3 cellular contexts compared by ENCODE assay signal in the genomic region with DNA sequence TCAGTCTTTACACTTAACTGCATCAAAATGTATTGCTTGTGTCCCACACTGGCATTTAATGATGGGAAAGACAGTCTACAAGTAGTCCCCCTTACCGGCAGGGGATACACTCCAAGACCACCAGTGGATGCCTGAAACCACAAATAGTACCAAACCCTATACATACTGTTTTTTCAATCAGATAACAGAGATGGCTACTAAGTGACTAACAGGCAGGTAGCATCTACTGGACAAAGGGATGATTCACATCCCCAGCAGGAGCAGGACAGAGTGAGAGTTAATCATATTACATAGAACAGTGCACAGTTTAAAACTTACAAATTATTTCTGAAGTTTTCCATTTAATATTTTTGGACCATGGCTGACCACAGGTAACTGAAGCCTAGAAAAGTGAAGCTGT.
A peak's percentile ranks its signal among the peaks of the same experiment; 100 is the strongest.
TF ChIP-seq lines count a peak whose summit lies in the region.

No MANE protein-coding gene starts in this region.

TF ChIP-seq in HepG2, 621 proteins besides CTCF, POLR2A, EP300 and RAD21:
- TF ChIP-seq, protein P1, sequence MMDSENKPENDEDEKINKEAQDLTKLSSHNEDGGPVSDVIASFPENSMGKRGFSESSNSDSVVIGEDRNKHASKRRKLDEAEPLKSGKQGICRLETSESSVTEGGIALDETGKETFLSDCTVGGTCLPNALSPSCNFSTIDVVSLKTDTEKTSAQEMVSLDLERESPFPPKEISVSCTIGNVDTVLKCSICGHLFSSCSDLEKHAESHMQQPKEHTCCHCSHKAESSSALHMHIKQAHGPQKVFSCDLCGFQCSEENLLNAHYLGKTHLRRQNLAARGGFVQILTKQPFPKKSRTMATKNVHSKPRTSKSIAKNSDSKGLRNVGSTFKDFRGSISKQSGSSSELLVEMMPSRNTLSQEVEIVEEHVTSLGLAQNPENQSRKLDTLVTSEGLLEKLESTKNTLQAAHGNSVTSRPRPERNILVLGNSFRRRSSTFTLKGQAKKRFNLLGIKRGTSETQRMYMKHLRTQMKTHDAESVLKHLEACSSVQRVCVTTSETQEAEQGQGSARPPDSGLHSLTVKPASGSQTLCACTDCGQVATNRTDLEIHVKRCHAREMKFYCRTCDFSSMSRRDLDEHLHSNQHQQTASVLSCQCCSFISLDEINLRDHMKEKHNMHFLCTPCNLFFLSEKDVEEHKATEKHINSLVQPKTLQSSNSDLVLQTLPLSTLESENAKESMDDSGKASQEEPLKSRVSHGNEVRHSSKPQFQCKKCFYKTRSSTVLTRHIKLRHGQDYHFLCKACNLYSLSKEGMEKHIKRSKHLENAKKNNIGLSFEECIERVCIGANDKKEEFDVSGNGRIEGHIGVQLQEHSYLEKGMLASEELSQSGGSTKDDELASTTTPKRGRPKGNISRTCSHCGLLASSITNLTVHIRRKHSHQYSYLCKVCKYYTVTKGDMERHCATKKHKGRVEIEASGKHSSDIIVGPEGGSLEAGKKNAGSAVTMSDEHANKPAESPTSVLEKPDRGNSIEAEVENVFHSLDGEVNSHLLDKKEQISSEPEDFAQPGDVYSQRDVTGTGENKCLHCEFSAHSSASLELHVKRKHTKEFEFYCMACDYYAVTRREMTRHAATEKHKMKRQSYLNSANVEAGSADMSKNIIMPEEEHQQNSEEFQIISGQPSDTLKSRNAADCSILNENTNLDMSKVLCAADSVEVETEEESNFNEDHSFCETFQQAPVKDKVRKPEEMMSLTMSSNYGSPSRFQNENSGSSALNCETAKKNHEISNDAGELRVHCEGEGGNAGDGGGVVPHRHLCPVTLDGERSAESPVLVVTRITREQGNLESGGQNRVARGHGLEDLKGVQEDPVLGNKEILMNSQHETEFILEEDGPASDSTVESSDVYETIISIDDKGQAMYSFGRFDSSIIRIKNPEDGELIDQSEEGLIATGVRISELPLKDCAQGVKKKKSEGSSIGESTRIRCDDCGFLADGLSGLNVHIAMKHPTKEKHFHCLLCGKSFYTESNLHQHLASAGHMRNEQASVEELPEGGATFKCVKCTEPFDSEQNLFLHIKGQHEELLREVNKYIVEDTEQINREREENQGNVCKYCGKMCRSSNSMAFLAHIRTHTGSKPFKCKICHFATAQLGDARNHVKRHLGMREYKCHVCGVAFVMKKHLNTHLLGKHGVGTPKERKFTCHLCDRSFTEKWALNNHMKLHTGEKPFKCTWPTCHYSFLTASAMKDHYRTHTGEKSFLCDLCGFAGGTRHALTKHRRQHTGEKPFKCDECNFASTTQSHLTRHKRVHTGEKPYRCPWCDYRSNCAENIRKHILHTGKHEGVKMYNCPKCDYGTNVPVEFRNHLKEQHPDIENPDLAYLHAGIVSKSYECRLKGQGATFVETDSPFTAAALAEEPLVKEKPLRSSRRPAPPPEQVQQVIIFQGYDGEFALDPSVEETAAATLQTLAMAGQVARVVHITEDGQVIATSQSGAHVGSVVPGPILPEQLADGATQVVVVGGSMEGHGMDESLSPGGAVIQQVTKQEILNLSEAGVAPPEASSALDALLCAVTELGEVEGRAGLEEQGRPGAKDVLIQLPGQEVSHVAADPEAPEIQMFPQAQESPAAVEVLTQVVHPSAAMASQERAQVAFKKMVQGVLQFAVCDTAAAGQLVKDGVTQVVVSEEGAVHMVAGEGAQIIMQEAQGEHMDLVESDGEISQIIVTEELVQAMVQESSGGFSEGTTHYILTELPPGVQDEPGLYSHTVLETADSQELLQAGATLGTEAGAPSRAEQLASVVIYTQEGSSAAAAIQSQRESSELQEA (CRISPR knock-in tag; IDR thresholded peaks at IDR 0.05; ENCODE audit: not compliant biosample characterization), result no peak
- no peak for TF ChIP-seq ZNF674 (CRISPR knock-in tag; IDR thresholded peaks at IDR 0.05; ENCODE audit: low read depth)

TF ChIP-seq in SK-N-SH treated with all-trans-retinoic acid at 6 μM for 48 hours, 23 proteins besides CTCF, POLR2A, EP300 and RAD21:
- TF ChIP-seq ZC3H10 (CRISPR knock-in tag; IDR thresholded peaks at IDR 0.05) (no peak), TCF4 (CRISPR knock-in tag; IDR thresholded peaks at IDR 0.05; ENCODE audit: borderline replicate concordance) (no peak), ZFP3 (CRISPR knock-in tag; IDR thresholded peaks at IDR 0.05) (no peak), GLIS3 (CRISPR knock-in tag; IDR thresholded peaks at IDR 0.05) (no peak), BACH2 (CRISPR knock-in tag; IDR thresholded peaks at IDR 0.05; ENCODE audit: borderline replicate concordance) (no peak), PPARA (CRISPR knock-in tag; IDR thresholded peaks at IDR 0.05; ENCODE audit: borderline replicate concordance) (no peak), TOX (CRISPR knock-in tag; IDR thresholded peaks at IDR 0.05; ENCODE audit: borderline replicate concordance) (no peak), ZNF70 (CRISPR knock-in tag; IDR thresholded peaks at IDR 0.05) (no peak)
- TF ChIP-seq, protein P2, sequence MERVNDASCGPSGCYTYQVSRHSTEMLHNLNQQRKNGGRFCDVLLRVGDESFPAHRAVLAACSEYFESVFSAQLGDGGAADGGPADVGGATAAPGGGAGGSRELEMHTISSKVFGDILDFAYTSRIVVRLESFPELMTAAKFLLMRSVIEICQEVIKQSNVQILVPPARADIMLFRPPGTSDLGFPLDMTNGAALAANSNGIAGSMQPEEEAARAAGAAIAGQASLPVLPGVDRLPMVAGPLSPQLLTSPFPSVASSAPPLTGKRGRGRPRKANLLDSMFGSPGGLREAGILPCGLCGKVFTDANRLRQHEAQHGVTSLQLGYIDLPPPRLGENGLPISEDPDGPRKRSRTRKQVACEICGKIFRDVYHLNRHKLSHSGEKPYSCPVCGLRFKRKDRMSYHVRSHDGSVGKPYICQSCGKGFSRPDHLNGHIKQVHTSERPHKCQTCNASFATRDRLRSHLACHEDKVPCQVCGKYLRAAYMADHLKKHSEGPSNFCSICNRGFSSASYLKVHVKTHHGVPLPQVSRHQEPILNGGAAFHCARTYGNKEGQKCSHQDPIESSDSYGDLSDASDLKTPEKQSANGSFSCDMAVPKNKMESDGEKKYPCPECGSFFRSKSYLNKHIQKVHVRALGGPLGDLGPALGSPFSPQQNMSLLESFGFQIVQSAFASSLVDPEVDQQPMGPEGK (CRISPR knock-in tag; IDR thresholded peaks at IDR 0.05; ENCODE audit: borderline replicate concordance), result no peak
- TF ChIP-seq, protein P3, sequence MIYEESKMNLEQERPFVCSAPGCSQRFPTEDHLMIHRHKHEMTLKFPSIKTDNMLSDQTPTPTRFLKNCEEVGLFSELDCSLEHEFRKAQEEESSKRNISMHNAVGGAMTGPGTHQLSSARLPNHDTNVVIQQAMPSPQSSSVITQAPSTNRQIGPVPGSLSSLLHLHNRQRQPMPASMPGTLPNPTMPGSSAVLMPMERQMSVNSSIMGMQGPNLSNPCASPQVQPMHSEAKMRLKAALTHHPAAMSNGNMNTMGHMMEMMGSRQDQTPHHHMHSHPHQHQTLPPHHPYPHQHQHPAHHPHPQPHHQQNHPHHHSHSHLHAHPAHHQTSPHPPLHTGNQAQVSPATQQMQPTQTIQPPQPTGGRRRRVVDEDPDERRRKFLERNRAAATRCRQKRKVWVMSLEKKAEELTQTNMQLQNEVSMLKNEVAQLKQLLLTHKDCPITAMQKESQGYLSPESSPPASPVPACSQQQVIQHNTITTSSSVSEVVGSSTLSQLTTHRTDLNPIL (CRISPR knock-in tag; IDR thresholded peaks at IDR 0.05; ENCODE audit: low read depth), result no peak

TF ChIP-seq in endothelial cell of umbilical vein, 7 proteins besides CTCF, POLR2A, EP300 and RAD21:
- TF ChIP-seq JUN (IDR thresholded peaks at IDR 0.05; ENCODE audit: borderline replicate concordance, insufficient read depth, insufficient read length, low read depth), result no peak
- peak; percentile 54 for TF ChIP-seq GATA2 (IDR thresholded peaks at IDR 0.05; ENCODE audit: insufficient read depth, insufficient read length, low read depth, low read length)
- TF ChIP-seq, protein P4, sequence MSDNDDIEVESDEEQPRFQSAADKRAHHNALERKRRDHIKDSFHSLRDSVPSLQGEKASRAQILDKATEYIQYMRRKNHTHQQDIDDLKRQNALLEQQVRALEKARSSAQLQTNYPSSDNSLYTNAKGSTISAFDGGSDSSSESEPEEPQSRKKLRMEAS (IDR thresholded peaks at IDR 0.05; ENCODE audit: insufficient read depth, insufficient read length), result no peak
- TF ChIP-seq POLR2AphosphoS5 (IDR thresholded peaks at IDR 0.05; ENCODE audit: insufficient read depth, low read depth, low read length), result no peak
- no peak for TF ChIP-seq EZH2 (IDR thresholded peaks at IDR 0.05; ENCODE audit: borderline replicate concordance, low read depth, low read length, severe bottlenecking)
- no peak for TF ChIP-seq MYC (IDR thresholded peaks at IDR 0.05; ENCODE audit: low read depth, low read length)
- peak; percentile 37 for TF ChIP-seq FOS (IDR thresholded peaks at IDR 0.05; ENCODE audit: borderline replicate concordance, insufficient read depth, low read length)
